24 cellular contexts compared by ENCODE assay signal in the genomic region with DNA sequence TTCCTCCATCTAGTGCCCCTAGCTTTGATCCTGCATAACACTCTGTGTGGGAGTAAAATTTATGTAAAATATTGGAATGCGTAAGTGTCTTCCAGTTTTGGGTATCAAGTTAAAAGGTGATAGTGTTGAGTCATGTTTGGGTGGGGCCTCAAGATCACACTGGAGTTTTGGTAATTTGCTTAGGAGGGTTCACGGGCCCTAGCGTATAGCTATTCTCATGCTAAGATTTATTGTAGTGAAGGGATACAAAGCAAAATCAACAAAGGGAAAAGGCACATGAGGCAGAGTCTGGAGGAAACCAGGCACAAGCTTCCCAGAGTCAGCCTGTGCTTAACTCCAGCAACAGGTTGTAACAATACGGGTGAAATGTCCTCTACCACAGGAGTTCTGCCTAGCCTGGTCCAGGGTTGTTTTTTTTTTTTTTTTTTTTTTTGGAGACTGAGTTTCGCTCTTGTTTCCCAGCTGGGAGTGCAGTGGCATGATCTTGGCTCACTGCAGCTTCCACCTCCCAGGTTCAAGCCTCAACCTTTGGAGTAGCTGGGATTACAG. TPM values are rescaled to one million over a fixed set of nuclear protein-coding genes. Genes with fewer than 3 reads are reported as not detected.
A peak's percentile ranks its signal among the peaks of the same experiment; 100 is the strongest.
DNase-seq lines count a peak whose midpoint lies in the region; ATAC-seq and TF ChIP-seq lines count a peak whose summit lies in the region.
"Had no signal": no experiment of that assay in that cellular context is flagged by ENCODE, and none has a peak within 500 bp of the region (broad histone marks: within the 10 kb centered on the region; RNA-seq: fewer than 3 reads in every experiment).

No MANE protein-coding gene starts in this region.

- intact Hi-C loops in ascending aorta (cut with DNase I): no loop called here

- no peak for TF ChIP-seq CTCF in ascending aorta (IDR thresholded peaks at IDR 0.05)

- H3K4me1 Mint-ChIP-seq in activated naive CD8-positive, alpha-beta T cell (ENCODE audit: low read depth): peaks cover 19% of the 10 kb centered on the region
- peaks cover 21% of the 10 kb centered on the region for H3K4me1 Mint-ChIP-seq in activated naive CD8-positive, alpha-beta T cell treated with anti-CD3 and anti-CD28 coated beads for 36 hours
- peaks cover 3% of the 10 kb centered on the region for H3K4me1 Mint-ChIP-seq in activated naive CD8-positive, alpha-beta T cell treated with anti-CD3 and anti-CD28 coated beads, Interleukin-2, amount 10 ng/mL, durations not matched to agents 7 days and 5 days
- H3K4me1 Mint-ChIP-seq: CD14-positive monocyte had no signal

- POLR2A ChIA-PET in activated naive CD8-positive, alpha-beta T cell treated with anti-CD3 and anti-CD28 coated beads, Interleukin-2, amount 10 ng/mL, durations not matched to agents 7 days and 5 days (lab: Charles Lee): interaction anchor here (0.6 kb wide), 1 partner anchor 99 kb away, joined by 4 read pairs; no protein-coding TSS in a partner anchor

- H3K36me3 Mint-ChIP-seq in activated naive CD8-positive, alpha-beta T cell: peaks cover 24% of the 10 kb centered on the region
- peaks cover 54% of the 10 kb centered on the region for H3K36me3 Mint-ChIP-seq in activated naive CD8-positive, alpha-beta T cell treated with anti-CD3 and anti-CD28 coated beads for 36 hours
- peaks cover 50% of the 10 kb centered on the region for H3K36me3 Mint-ChIP-seq in activated naive CD8-positive, alpha-beta T cell treated with anti-CD3 and anti-CD28 coated beads, Interleukin-2, amount 10 ng/mL, durations not matched to agents 7 days and 5 days

- H3K27me3 Mint-ChIP-seq in activated naive CD8-positive, alpha-beta T cell: no peaks in the 10 kb centered on the region
- H3K27me3 Mint-ChIP-seq in activated naive CD8-positive, alpha-beta T cell treated with anti-CD3 and anti-CD28 coated beads for 36 hours: no peaks in the 10 kb centered on the region
- H3K27me3 Mint-ChIP-seq in activated naive CD8-positive, alpha-beta T cell treated with anti-CD3 and anti-CD28 coated beads, Interleukin-2, amount 10 ng/mL, durations not matched to agents 7 days and 5 days: no peaks in the 10 kb centered on the region
- H3K27me3 Mint-ChIP-seq: memory B cell, naive B cell had no signal

- no peak overlapping the region for H3K4me3 Mint-ChIP-seq in activated naive CD8-positive, alpha-beta T cell
- no peak overlapping the region for H3K4me3 Mint-ChIP-seq in activated naive CD8-positive, alpha-beta T cell treated with anti-CD3 and anti-CD28 coated beads for 36 hours
- H3K4me3 Mint-ChIP-seq in activated naive CD8-positive, alpha-beta T cell treated with anti-CD3 and anti-CD28 coated beads, Interleukin-2, amount 10 ng/mL, durations not matched to agents 7 days and 5 days: no peak overlapping the region
- H3K4me3 Mint-ChIP-seq: activated T-helper 1 cell treated with anti-CD3 and anti-CD28 coated beads, Interleukin-12 subunit alpha, Interleukin-12 subunit beta, Interleukin-2, Interleukin-4 antibody, amounts not matched to agents 30 ng/mL and 10 ng/mL and 1 ng/mL, durations not matched to agents 14 hours and 24 hours and 36 hours; CD14-positive monocyte; memory B cell; naive B cell had no signal

- no peaks in the 10 kb centered on the region for H3K27me3 ChIP-seq in iPS-20b (ENCODE audit: insufficient read depth, low read length)
- H3K27me3 ChIP-seq in ascending aorta: no peaks in the 10 kb centered on the region
- H3K27me3 ChIP-seq: ovary, vagina had no signal

- H3K36me3 ChIP-seq in iPS-20b (ENCODE audit: insufficient read depth, low read depth, low read length): peaks cover 99% of the 10 kb centered on the region
- H3K36me3 ChIP-seq in ascending aorta: peaks cover 32 to 66% of the 10 kb centered on the region in 2 donors
- H3K36me3 ChIP-seq: ovary had no signal

- no peak overlapping the region for H3K27ac ChIP-seq in iPS-20b (ENCODE audit: low read length)
- no peak overlapping the region for H3K27ac ChIP-seq in ascending aorta
- H3K27ac ChIP-seq: ovary, vagina had no signal

- H3K9me3 Mint-ChIP-seq in activated naive CD8-positive, alpha-beta T cell (ENCODE audit: low read depth): no peaks in the 10 kb centered on the region
- H3K9me3 Mint-ChIP-seq in activated naive CD8-positive, alpha-beta T cell treated with anti-CD3 and anti-CD28 coated beads for 36 hours: no peaks in the 10 kb centered on the region
- H3K9me3 Mint-ChIP-seq in activated naive CD8-positive, alpha-beta T cell treated with anti-CD3 and anti-CD28 coated beads, Interleukin-2, amount 10 ng/mL, durations not matched to agents 7 days and 5 days: no peaks in the 10 kb centered on the region
- H3K9me3 Mint-ChIP-seq: activated T-helper 1 cell treated with anti-CD3 and anti-CD28 coated beads, Interleukin-12 subunit alpha, Interleukin-12 subunit beta, Interleukin-2, Interleukin-4 antibody, amounts not matched to agents 30 ng/mL and 10 ng/mL and 1 ng/mL, durations not matched to agents 14 hours and 24 hours and 36 hours; naive B cell had no signal

- H3K9me3 ChIP-seq in iPS-20b (ENCODE audit: insufficient read depth, low read depth, low read length) (no peaks in the 10 kb centered on the region), ascending aorta (no peaks in the 10 kb centered on the region)
- H3K9me3 ChIP-seq: ovary, vagina had no signal

- H3K9ac ChIP-seq in iPS-20b (ENCODE audit: low read depth, low read length): 0 out of 2 replicates have a peak overlapping the region, but pooled peaks have one; percentile 22

- H3K4me1 ChIP-seq in iPS-20b (ENCODE audit: insufficient read depth, low read length) (peaks cover 4% of the 10 kb centered on the region; the same call in 1 of the 2 replicates), ascending aorta (peaks cover 0 to 21% of the 10 kb centered on the region in 2 donors)
- H3K4me1 ChIP-seq: vagina had no signal

- no peak for ATAC-seq in activated naive CD8-positive, alpha-beta T cell treated with anti-CD3 and anti-CD28 coated beads, Interleukin-2, amount 10 ng/mL, durations not matched to agents 7 days and 5 days (ENCODE audit: low read depth)
- ATAC-seq in HG02571 (IDR thresholded peaks at IDR 0.05; ENCODE audit: unreplicated experiment): no peak
- no peak for ATAC-seq in GM21737 (IDR thresholded peaks at IDR 0.05; ENCODE audit: unreplicated experiment)
- ATAC-seq: GM12878, right cardiac atrium had no signal

- no peak overlapping the region for H3K4me3 ChIP-seq in iPS-20b (ENCODE audit: low read length)
- H3K4me3 ChIP-seq in ascending aorta: no peak overlapping the region
- H3K4me3 ChIP-seq: GM12878, ovary, vagina had no signal

- peak overlapping the region; percentile 7 for H3K27ac Mint-ChIP-seq in activated naive CD8-positive, alpha-beta T cell
- no peak overlapping the region for H3K27ac Mint-ChIP-seq in activated naive CD8-positive, alpha-beta T cell treated with anti-CD3 and anti-CD28 coated beads for 36 hours
- H3K27ac Mint-ChIP-seq in activated naive CD8-positive, alpha-beta T cell treated with anti-CD3 and anti-CD28 coated beads, Interleukin-2, amount 10 ng/mL, durations not matched to agents 7 days and 5 days: peak overlapping the region; percentile 62
- H3K27ac Mint-ChIP-seq: activated T-helper 1 cell treated with anti-CD3 and anti-CD28 coated beads, Interleukin-12 subunit alpha, Interleukin-12 subunit beta, Interleukin-2, Interleukin-4 antibody, amounts not matched to agents 30 ng/mL and 10 ng/mL and 1 ng/mL, durations not matched to agents 14 hours and 24 hours and 36 hours; memory B cell had no signal

- no peak for DNase-seq in activated naive CD8-positive, alpha-beta T cell treated with anti-CD3 and anti-CD28 coated beads for 36 hours
- DNase-seq in activated naive CD8-positive, alpha-beta T cell treated with anti-CD3 and anti-CD28 coated beads, Interleukin-2, amount 10 ng/mL, durations not matched to agents 7 days and 5 days: no peak
- DNase-seq in mucosa of gallbladder (ENCODE audit: low spot score) (no peak), ascending aorta (ENCODE audit: low spot score in 2 of 2) (no peak)
- DNase-seq: activated CD4-positive, CD25-positive, alpha-beta regulatory T cell; dermis blood vessel endothelial cell; DMS53; foreskin fibroblast; hypothalamus; naive B cell; NCI-H1417; NCI-H510A treated with DMSO at 0.1 percent for 48 hours; ovary; right cardiac atrium; T-helper 9 cell had no signal

RNA-seq across cellular contexts. Expression of a gene that starts 20.2 kb away (rescaled TPM):
- 100 to 1,000 TPM; 296 to 302 TPM for total RNA-seq in activated naive CD8-positive, alpha-beta T cell treated with anti-CD3 and anti-CD28 coated beads for 36 hours
- total RNA-seq in activated naive CD8-positive, alpha-beta T cell treated with anti-CD3 and anti-CD28 coated beads, Interleukin-2, amount 10 ng/mL, durations not matched to agents 7 days and 5 days: 10 to 100 TPM; 78.9 to 83.2 TPM
- total RNA-seq in mucosa of gallbladder (91.0 TPM), ascending aorta (16.2 TPM)

RNA-seq across cellular contexts. Expression of a gene that starts 45.7 kb away (rescaled TPM):
- total RNA-seq in activated naive CD8-positive, alpha-beta T cell treated with anti-CD3 and anti-CD28 coated beads for 36 hours: 10 to 100 TPM; 31.2 to 33.5 TPM
- total RNA-seq in activated naive CD8-positive, alpha-beta T cell treated with anti-CD3 and anti-CD28 coated beads, Interleukin-2, amount 10 ng/mL, durations not matched to agents 7 days and 5 days: 10 to 100 TPM; 22.8 to 24.5 TPM
- 18.5 TPM for total RNA-seq in mucosa of gallbladder
- total RNA-seq in ascending aorta: 1.9 TPM
